1 cellular context compared by ENCODE assay signal in the genomic region with DNA sequence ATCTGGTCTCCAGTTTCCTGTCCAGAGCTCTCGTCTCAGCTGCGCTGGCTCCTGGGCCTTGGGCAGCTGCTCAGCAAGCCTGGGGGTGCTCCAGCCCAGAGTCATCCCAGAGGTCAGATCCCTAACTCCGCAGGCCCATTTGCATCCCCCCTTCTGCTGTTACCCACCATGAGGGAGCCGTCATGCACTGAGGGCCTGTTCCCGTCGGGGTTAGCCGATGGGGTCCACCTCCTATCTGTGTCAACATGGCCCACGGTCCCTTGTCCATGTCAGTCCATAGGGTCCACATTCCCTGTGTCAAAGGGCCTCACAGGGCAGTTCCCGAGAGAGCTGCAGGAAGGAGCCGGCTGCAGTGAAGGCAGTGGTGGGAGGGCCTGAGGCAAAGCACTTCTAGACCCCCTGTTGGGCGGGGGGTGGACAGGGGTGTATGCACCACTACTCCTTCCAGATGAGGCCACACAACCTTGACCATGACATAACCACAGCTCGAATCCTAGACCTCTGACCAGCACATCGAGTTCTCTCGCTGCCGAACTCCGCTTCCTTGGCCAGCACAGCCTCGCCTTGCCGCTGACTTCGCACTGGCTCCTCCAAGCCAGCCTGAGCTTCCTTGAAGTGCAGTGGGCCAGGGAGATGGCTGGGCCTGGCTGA.
TF ChIP-seq lines count a peak whose summit lies in the region.

No MANE protein-coding gene starts in this region.

TF ChIP-seq in IMR-90, 13 proteins besides CTCF, POLR2A, EP300 and RAD21:
- no peak for TF ChIP-seq MAFK (IDR thresholded peaks at IDR 0.05; ENCODE audit: low read depth, low read length)
- TF ChIP-seq, protein P1, sequence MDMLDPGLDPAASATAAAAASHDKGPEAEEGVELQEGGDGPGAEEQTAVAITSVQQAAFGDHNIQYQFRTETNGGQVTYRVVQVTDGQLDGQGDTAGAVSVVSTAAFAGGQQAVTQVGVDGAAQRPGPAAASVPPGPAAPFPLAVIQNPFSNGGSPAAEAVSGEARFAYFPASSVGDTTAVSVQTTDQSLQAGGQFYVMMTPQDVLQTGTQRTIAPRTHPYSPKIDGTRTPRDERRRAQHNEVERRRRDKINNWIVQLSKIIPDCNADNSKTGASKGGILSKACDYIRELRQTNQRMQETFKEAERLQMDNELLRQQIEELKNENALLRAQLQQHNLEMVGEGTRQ (IDR thresholded peaks at IDR 0.05; ENCODE audit: low read depth, low read length): no peak
- no peak for TF ChIP-seq CHD1 (IDR thresholded peaks at IDR 0.05; ENCODE audit: low read depth, low read length)
- TF ChIP-seq FOS (IDR thresholded peaks at IDR 0.05; ENCODE audit: low read depth, low read length): no peak
- no peak for TF ChIP-seq CEBPB (IDR thresholded peaks at IDR 0.05; ENCODE audit: low read depth, low read length)
- TF ChIP-seq RFX5 (IDR thresholded peaks at IDR 0.05; ENCODE audit: low read depth, low read length): no peak
- no peak for TF ChIP-seq NFE2L2 (IDR thresholded peaks at IDR 0.05; ENCODE audit: low read depth, low read length)
- no peak for TF ChIP-seq MAZ (IDR thresholded peaks at IDR 0.05; ENCODE audit: borderline replicate concordance, low read depth, low read length)
- no peak for TF ChIP-seq BHLHE40 (IDR thresholded peaks at IDR 0.05; ENCODE audit: low read depth, low read length)
- TF ChIP-seq RCOR1 (IDR thresholded peaks at IDR 0.05; ENCODE audit: insufficient replicate concordance, low read length): no peak
- no peak for TF ChIP-seq SMC3 (IDR thresholded peaks at IDR 0.05; ENCODE audit: low read depth, low read length)
- TF ChIP-seq, protein P2, sequence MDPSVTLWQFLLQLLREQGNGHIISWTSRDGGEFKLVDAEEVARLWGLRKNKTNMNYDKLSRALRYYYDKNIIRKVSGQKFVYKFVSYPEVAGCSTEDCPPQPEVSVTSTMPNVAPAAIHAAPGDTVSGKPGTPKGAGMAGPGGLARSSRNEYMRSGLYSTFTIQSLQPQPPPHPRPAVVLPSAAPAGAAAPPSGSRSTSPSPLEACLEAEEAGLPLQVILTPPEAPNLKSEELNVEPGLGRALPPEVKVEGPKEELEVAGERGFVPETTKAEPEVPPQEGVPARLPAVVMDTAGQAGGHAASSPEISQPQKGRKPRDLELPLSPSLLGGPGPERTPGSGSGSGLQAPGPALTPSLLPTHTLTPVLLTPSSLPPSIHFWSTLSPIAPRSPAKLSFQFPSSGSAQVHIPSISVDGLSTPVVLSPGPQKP (IDR thresholded peaks at IDR 0.05; ENCODE audit: borderline replicate concordance, low read depth, low read length): no peak
- no peak for TF ChIP-seq MXI1 (IDR thresholded peaks at IDR 0.05; ENCODE audit: borderline replicate concordance, low read depth, low read length)
